In the genomic region with DNA sequence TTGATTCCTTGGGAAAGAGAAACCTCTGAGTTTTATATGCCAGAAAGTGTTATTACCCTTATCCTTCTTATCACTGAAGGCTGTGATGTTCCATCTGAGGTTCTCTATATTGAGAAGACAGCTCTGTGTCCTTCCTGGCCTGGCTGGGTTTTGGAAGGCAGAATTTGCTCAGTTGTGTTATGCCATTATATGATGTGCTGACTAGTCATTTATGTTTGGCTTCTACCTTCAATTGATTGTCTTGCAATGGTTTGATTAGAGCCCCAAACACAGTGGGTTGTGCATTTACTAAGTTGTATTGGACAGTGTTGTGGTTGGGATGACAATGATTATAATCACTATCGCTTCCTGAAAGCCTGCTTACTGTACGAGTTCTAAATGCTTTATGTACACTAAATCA, we compare ENCODE assay signal across 10 cellular contexts.
"Had no signal": no experiment of that assay in that cellular context is flagged by ENCODE, and none has a peak within 500 bp of the region (broad histone marks: within the 10 kb centered on the region; RNA-seq: fewer than 3 reads in every experiment).

No MANE protein-coding gene starts in this region.

- H2AFZ ChIP-seq: GM23248 had no signal

- H3K36me3 ChIP-seq: HAP-1 had no signal

- H3K27ac ChIP-seq: GM23248, KMS-11 had no signal

- H3K4me1 ChIP-seq: HAP-1 had no signal

- ATAC-seq: HCT116 had no signal

- H3K9me3 ChIP-seq: HAP-1 had no signal

- H3K9ac ChIP-seq: GM23248, KMS-11 had no signal

- H3K9me3 Mint-ChIP-seq: HFFc6, IgD-negative memory B cell had no signal

- DNase-seq: GM23248, GOT3, H7, HFFc6, Kasumi-1, KBM-7 had no signal

- H3K4me3 ChIP-seq: GM23248, HAP-1 had no signal

- H3K4me3 Mint-ChIP-seq: HFFc6, IgD-negative memory B cell had no signal

- H3K27ac Mint-ChIP-seq: HFFc6, IgD-negative memory B cell had no signal

- H3K4me2 ChIP-seq: KMS-11 had no signal
